Comparison of ENCODE assay signal across 27 cellular contexts in the genomic region with DNA sequence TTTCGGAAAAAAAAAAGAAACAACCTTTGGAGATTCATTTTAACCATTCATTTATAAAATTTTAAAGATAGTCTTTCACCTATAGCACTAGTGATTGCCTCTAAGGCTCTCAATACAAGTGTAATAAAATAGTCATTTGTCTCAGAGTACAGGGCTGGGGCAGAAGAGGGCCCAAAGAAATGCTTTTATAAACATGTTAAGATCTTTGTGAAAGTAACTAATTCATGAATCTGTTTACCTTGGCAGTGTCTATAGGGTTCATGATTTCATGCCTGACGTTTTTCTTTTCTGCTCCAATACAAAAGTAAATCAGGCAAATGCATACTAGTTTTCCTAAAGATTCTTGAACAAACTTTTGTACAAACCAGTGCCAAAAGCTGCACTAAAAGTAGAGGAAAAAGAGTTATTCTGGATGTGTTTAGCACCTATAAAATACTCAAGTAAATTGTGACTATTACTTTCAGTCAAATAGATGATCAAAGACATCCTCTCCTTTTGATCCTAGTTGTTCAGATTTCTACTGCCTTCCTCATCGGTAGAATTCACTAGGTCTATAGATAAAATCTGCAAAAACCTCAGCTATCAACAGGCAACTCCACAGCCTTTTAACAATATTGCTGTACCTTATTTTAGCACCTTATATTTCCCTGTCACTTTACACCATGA.
DNase-seq lines count a peak whose midpoint lies in the region; ATAC-seq and TF ChIP-seq lines count a peak whose summit lies in the region.
"Had no signal": no experiment of that assay in that cellular context is flagged by ENCODE, and none has a peak within 500 bp of the region (broad histone marks: within the 10 kb centered on the region; RNA-seq: fewer than 3 reads in every experiment).

No MANE protein-coding gene starts in this region.

- no peak overlapping the region for H2AFZ ChIP-seq in PC-9

- TF ChIP-seq POLR2A in body of pancreas (IDR thresholded peaks at IDR 0.05) = no peak

- no TSS peak for BruUV-seq in PC-9 (replicated peaks; lab: Mats Ljungman, UMichigan)

- no peak for TF ChIP-seq CTCF in PC-9 (conservative IDR thresholded peaks at IDR 0.05)
- no peak for TF ChIP-seq CTCF in colonic mucosa (IDR thresholded peaks at IDR 0.05)
- TF ChIP-seq CTCF in nephron progenitor cell (IDR thresholded peaks at IDR 0.05) = no peak
- TF ChIP-seq CTCF in body of pancreas (IDR thresholded peaks at IDR 0.05) = no peak
- no peak for TF ChIP-seq CTCF in omental fat pad (IDR thresholded peaks at IDR 0.05)

- H3K27me3 ChIP-seq in PC-9 (ENCODE audit: insufficient read depth, low read depth) (no peaks in the 10 kb centered on the region), colonic mucosa (no peaks in the 10 kb centered on the region), body of pancreas (no peaks in the 10 kb centered on the region)
- H3K27me3 ChIP-seq: pancreas, spleen, uterus had no signal

- H3K4me3 ChIP-seq in PC-9 = 0 out of 2 replicates have a peak overlapping the region, but pooled peaks have one; percentile 6
- H3K4me3 ChIP-seq in colonic mucosa = no peak overlapping the region
- no peak overlapping the region for H3K4me3 ChIP-seq in body of pancreas
- H3K4me3 ChIP-seq: pancreas, spleen, uterus had no signal

- 43 to 54% methylated on average over 3 of the region's 3 CpGs for WGBS in body of pancreas, 2 donors

- intact Hi-C loops in PC-9 (cut with micrococcal nuclease; ENCODE audit: unreplicated experiment) = no loop called here
- intact Hi-C loops in colonic mucosa (cut with DNase I) = no loop called here
- intact Hi-C loops in body of pancreas (cut with DNase I) = no loop called here

- peak overlapping the region in 1 of 2 donors; percentile 46 for H3K9ac ChIP-seq in colonic mucosa (ENCODE audit: low read depth in 2 of 2, low read length in 2 of 2)

- no peaks in the 10 kb centered on the region for H3K9me2 ChIP-seq in PC-9 (ENCODE audit: insufficient read depth)

- peaks cover 6% of the 10 kb centered on the region; the same call in 1 of the 2 replicates for H3K9me3 ChIP-seq in PC-9 (ENCODE audit: insufficient read depth, low read depth)
- no peaks in the 10 kb centered on the region for H3K9me3 ChIP-seq in colonic mucosa
- H3K9me3 ChIP-seq in body of pancreas = no peaks in the 10 kb centered on the region
- H3K9me3 ChIP-seq: pancreas, spleen, uterus had no signal

- POLR2A ChIA-PET in PC-9 (lab: Charles Lee; ENCODE audit: unreplicated experiment) = interaction anchor here (0.6 kb wide), 1 partner anchor 41 kb away, joined by 16 read pairs; no protein-coding TSS in a partner anchor

- H3K4me3 Mint-ChIP-seq in nephron progenitor cell = no peak overlapping the region
- H3K4me3 Mint-ChIP-seq: activated naive CD4-positive, alpha-beta T cell treated with anti-CD3 and anti-CD28 coated beads, Interleukin-2, amount 10 ng/mL, durations not matched to agents 7 days and 5 days; stimulated activated effector memory CD8-positive, alpha-beta T cell treated with anti-CD3 and anti-CD28 coated beads, Interleukin-12 subunit alpha, Interleukin-12 subunit beta, amount 100 ng/mL, for 72 hours; T-helper 2 cell treated with Interferon-gamma antibody and Interleukin-4, amounts not matched to agents 5 μg/mL and 100 μg/mL, for 36 hours had no signal

- no peak for ATAC-seq in body of pancreas
- no peak for ATAC-seq in omental fat pad (ENCODE audit: low FRiP score)
- ATAC-seq: SK-N-SH treated with all-trans-retinoic acid at 6 μM for 48 hours had no signal

- H3K36me3 ChIP-seq in PC-9 (ENCODE audit: low read depth) (no peaks in the 10 kb centered on the region), colonic mucosa (no peaks in the 10 kb centered on the region), body of pancreas (replicated peaks in 1 of 2; ENCODE audit: insufficient read depth in 1 of 2, low read depth in 2 of 2) (no peaks in the 10 kb centered on the region)
- H3K36me3 ChIP-seq: pancreas, spleen, uterus had no signal

- H3K79me2 ChIP-seq in PC-9 (ENCODE audit: low read depth) = no peaks in the 10 kb centered on the region

- in situ Hi-C loops in Caki2 (cut with HindIII; ENCODE audit: low pct_unique_long_range_greater_than_20kb, low sequenced_read_pairs) = no loop called here

- no peaks in the 10 kb centered on the region for H3K9me3 Mint-ChIP-seq in nephron progenitor cell
- H3K9me3 Mint-ChIP-seq: activated naive CD4-positive, alpha-beta T cell treated with anti-CD3 and anti-CD28 coated beads, Interleukin-2, amount 10 ng/mL, durations not matched to agents 7 days and 5 days; stimulated activated effector memory CD8-positive, alpha-beta T cell treated with anti-CD3 and anti-CD28 coated beads, Interleukin-12 subunit alpha, Interleukin-12 subunit beta, amount 100 ng/mL, for 72 hours; T-helper 2 cell treated with Interferon-gamma antibody and Interleukin-4, amounts not matched to agents 5 μg/mL and 100 μg/mL, for 36 hours had no signal

- peak overlapping the region; percentile 37 for H3K4me2 ChIP-seq in PC-9

- no peaks in the 10 kb centered on the region for H4K20me1 ChIP-seq in PC-9 (ENCODE audit: insufficient read depth)

- peaks cover 33% of the 10 kb centered on the region for H3F3A ChIP-seq in PC-9 (ENCODE audit: insufficient read depth, low read depth)

- peaks cover 8% of the 10 kb centered on the region for H3K4me1 Mint-ChIP-seq in nephron progenitor cell
- H3K4me1 Mint-ChIP-seq: naive B cell; stimulated activated effector memory CD8-positive, alpha-beta T cell treated with anti-CD3 and anti-CD28 coated beads, Interleukin-12 subunit alpha, Interleukin-12 subunit beta, amount 100 ng/mL, for 72 hours had no signal

- H3K27me3 Mint-ChIP-seq in nephron progenitor cell (ENCODE audit: low read depth, poor library complexity) = no peaks in the 10 kb centered on the region

- H3K27ac Mint-ChIP-seq in nephron progenitor cell = peak overlapping the region; percentile 77
- H3K27ac Mint-ChIP-seq: activated naive CD4-positive, alpha-beta T cell treated with anti-CD3 and anti-CD28 coated beads, Interleukin-2, amount 10 ng/mL, durations not matched to agents 7 days and 5 days; CD14-positive monocyte; naive B cell; stimulated activated effector memory CD8-positive, alpha-beta T cell treated with anti-CD3 and anti-CD28 coated beads, Interleukin-12 subunit alpha, Interleukin-12 subunit beta, amount 100 ng/mL, for 72 hours; T-helper 2 cell treated with Interferon-gamma antibody and Interleukin-4, amounts not matched to agents 5 μg/mL and 100 μg/mL, for 36 hours had no signal

- CTCF ChIA-PET in PC-9 (lab: Charles Lee) = no interaction called here

- peaks cover 51% of the 10 kb centered on the region for H3K4me1 ChIP-seq in PC-9 (replicated peaks; ENCODE audit: insufficient read depth)
- H3K4me1 ChIP-seq in colonic mucosa = no peaks in the 10 kb centered on the region
- H3K4me1 ChIP-seq in body of pancreas = peaks cover 13% of the 10 kb centered on the region
- H3K4me1 ChIP-seq: pancreas, spleen, uterus had no signal

- no peaks in the 10 kb centered on the region for H3K36me3 Mint-ChIP-seq in nephron progenitor cell (ENCODE audit: low read depth)
- H3K36me3 Mint-ChIP-seq: activated naive CD4-positive, alpha-beta T cell treated with anti-CD3 and anti-CD28 coated beads, Interleukin-2, amount 10 ng/mL, durations not matched to agents 7 days and 5 days; CD14-positive monocyte; naive B cell; stimulated activated effector memory CD8-positive, alpha-beta T cell treated with anti-CD3 and anti-CD28 coated beads, Interleukin-12 subunit alpha, Interleukin-12 subunit beta, amount 100 ng/mL, for 72 hours had no signal

- DNase-seq in Caki2 (ENCODE audit: low read depth) (peak; percentile 54), PC-9 (no peak), colonic mucosa (no peak), nephron progenitor cell (no peak), activated T-cell treated with anti-CD3 and anti-CD28 coated beads for 4 hours (no peak), body of pancreas (no peak), SIG-M5 treated with dmso at 0.1 percent for 504 hours (lab: John Stamatoyannopoulos, UW; ENCODE audit: unreplicated experiment) (no peak), omental fat pad (ENCODE audit: low spot score) (no peak)
- DNase-seq: activated CD4-positive, alpha-beta T cell treated with anti-CD3 and anti-CD28 coated beads for 48 hours; activated naive CD4-positive, alpha-beta T cell treated with anti-CD3 and anti-CD28 coated beads, Interleukin-2, amount 10 ng/mL, durations not matched to agents 7 days and 5 days; activated T-cell treated with anti-CD3 and anti-CD28 coated beads, Interleukin-2, amount 50 U/mL, for 48 hours; anterior cingulate cortex; cerebellar nuclear complex; glutamatergic neuron; kidney glomerular epithelial cell; naive B cell; NCI-H1048; NCI-H187; NCI-H526; pancreas; spleen; stimulated activated CD4-positive, alpha-beta T cell treated with anti-CD3 and anti-CD28 coated beads, Interleukin-2, amount 100 ng/mL, for 48 hours; uterus had no signal

- H3K27ac ChIP-seq in PC-9 (peak overlapping the region; percentile 90), colonic mucosa (peak overlapping the region; percentile 73), body of pancreas (no peak overlapping the region)
- H3K27ac ChIP-seq: pancreas, spleen, uterus had no signal

Comparison
In these comparisons a context has a peak if more than half of its experiments do, and no peak if none do; other contexts are left out.
1. H3K27ac ChIP-seq: peak in PC-9 (single experiment) and colonic mucosa (single experiment); none in body of pancreas (0 of 4).